ENCODE assay signal across 15 cellular contexts in the genomic region with DNA sequence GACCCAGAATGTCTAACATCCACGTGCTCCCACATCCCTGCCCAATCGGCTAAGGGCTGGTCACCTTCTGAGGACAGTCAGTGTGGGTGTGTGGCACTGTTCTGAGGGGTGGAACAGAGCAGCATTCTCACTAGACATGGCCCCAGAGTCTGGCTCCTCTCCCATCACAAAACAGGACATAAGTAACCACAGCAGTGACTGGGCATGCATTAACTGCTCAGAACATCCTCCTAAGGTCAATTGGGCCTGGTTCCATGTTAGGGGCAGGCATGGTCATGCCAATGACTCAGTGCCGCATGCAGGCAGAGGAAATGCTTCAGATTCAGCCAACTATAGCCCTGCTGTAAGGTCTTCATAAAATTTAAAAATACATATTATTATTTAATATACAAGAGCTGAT. TPM values are rescaled to one million over a fixed set of nuclear protein-coding genes. Genes with fewer than 3 reads are reported as not detected.
DNase-seq lines count a peak whose midpoint lies in the region; ATAC-seq, FAIRE-seq and TF ChIP-seq lines count a peak whose summit lies in the region.
"Had no signal": no experiment of that assay in that cellular context is flagged by ENCODE, and none has a peak within 500 bp of the region (broad histone marks: within the 10 kb centered on the region; RNA-seq: fewer than 3 reads in every experiment).

No MANE protein-coding gene starts in this region.

- H4K20me1 ChIP-seq in K562 (replicated peaks; ENCODE audit: control insufficient read depth, insufficient read depth, low read length): 0 out of 2 replicates have a peak, but pooled peaks cover 20% of the 10 kb centered on the region

- no peak for DNase-seq in activated naive CD8-positive, alpha-beta T cell treated with anti-CD3 and anti-CD28 coated beads, Interleukin-2, amount 10 ng/mL, durations not matched to agents 7 days and 5 days
- no peak for DNase-seq in activated naive CD8-positive, alpha-beta T cell treated with anti-CD3 and anti-CD28 coated beads, Interleukin-2, amount 50 U/mL, for 24 hours
- no peak for DNase-seq in K562 (ENCODE audit: extremely low read depth in 1 of 4, low spot score in 3 of 4)
- no peak for DNase-seq in right atrium auricular region (ENCODE audit: low spot score)
- peak; percentile 60 for DNase-seq in stromal cell of bone marrow (ENCODE audit: low read depth)
- no peak for DNase-seq in T-cell
- DNase-seq in NCI-H510A treated with DMSO at 0.1 percent for 48 hours (lab: John Stamatoyannopoulos, UW): no peak
- no peak for DNase-seq in posterior cingulate gyrus
- DNase-seq: activated CD4-positive, alpha-beta T cell treated with anti-CD3 and anti-CD28 coated beads for 48 hours; activated effector memory CD4-positive, alpha-beta T cell treated with anti-CD3 and anti-CD28 coated beads, Interleukin-2, amount 50 U/mL, for 16 hours; NCI-H510A had no signal

- H3K4me1 ChIP-seq in K562 (replicated peaks in 1 of 2; ENCODE audit: control insufficient read depth in 2 of 2, insufficient read depth in 2 of 2, low read length in 2 of 2) (peaks cover 19 to 46% of the 10 kb centered on the region in 2 experiments; a peak in 4 of 5 replicates), right atrium auricular region (peaks cover 8 to 90% of the 10 kb centered on the region in 2 donors)

- peaks cover 40% of the 10 kb centered on the region for H3K4me1 Mint-ChIP-seq in activated naive CD8-positive, alpha-beta T cell treated with anti-CD3 and anti-CD28 coated beads, Interleukin-2, amount 10 ng/mL, durations not matched to agents 7 days and 5 days
- peaks cover 22% of the 10 kb centered on the region for H3K4me1 Mint-ChIP-seq in activated naive CD8-positive, alpha-beta T cell treated with anti-CD3 and anti-CD28 coated beads, Interleukin-2, amount 50 U/mL, for 24 hours
- peaks cover 59 to 84% (median 75%) of the 10 kb centered on the region in 3 donors for H3K4me1 Mint-ChIP-seq in T-cell

- no peak overlapping the region for H2AFZ ChIP-seq in K562 (ENCODE audit: low read depth, low read length)

- no peaks in the 10 kb centered on the region for H3K9me3 ChIP-seq in K562 (replicated peaks; ENCODE audit: control insufficient read depth, insufficient read depth, low read depth, low read length)
- H3K9me3 ChIP-seq in right atrium auricular region: no peaks in the 10 kb centered on the region
- H3K9me3 ChIP-seq: A549, prostate gland, tibial nerve had no signal

- no peak for TF ChIP-seq CTCF in K562 (IDR thresholded peaks at IDR 0.05 in 2 of 3, conservative IDR thresholded peaks at IDR 0.05 in 1 of 3; ENCODE audit: insufficient read depth in 2 of 3, low read depth in 1 of 3, low read length in 3 of 3)
- no peak for TF ChIP-seq CTCF in right atrium auricular region (IDR thresholded peaks at IDR 0.05)

- peak overlapping the region; percentile 80; the same call in 1 of the 2 replicates for H3K4me2 ChIP-seq in K562 (ENCODE audit: insufficient read depth, low read length)

- H3K36me3 ChIP-seq in K562 (ENCODE audit: control insufficient read depth, insufficient read depth, low read length): peaks cover 90% of the 10 kb centered on the region
- peaks cover 38% of the 10 kb centered on the region for H3K36me3 ChIP-seq in right atrium auricular region

- no peak for FAIRE-seq in K562 (lab: Jason Lieb, UNC)
- FAIRE-seq: A549 had no signal

- H3K4me3 Mint-ChIP-seq in activated naive CD8-positive, alpha-beta T cell treated with anti-CD3 and anti-CD28 coated beads, Interleukin-2, amount 10 ng/mL, durations not matched to agents 7 days and 5 days: no peak overlapping the region
- no peak overlapping the region for H3K4me3 Mint-ChIP-seq in activated naive CD8-positive, alpha-beta T cell treated with anti-CD3 and anti-CD28 coated beads, Interleukin-2, amount 50 U/mL, for 24 hours
- H3K4me3 Mint-ChIP-seq in T-cell: no peak overlapping the region
- H3K4me3 Mint-ChIP-seq: memory B cell had no signal

- 91% methylated on average over 3 of the region's 3 CpGs for WGBS in K562 (ENCODE audit: insufficient coverage, low coverage, missing lambda C conversion rate)

- ATAC-seq in activated naive CD8-positive, alpha-beta T cell treated with anti-CD3 and anti-CD28 coated beads, Interleukin-2, amount 10 ng/mL, durations not matched to agents 7 days and 5 days (ENCODE audit: low read depth): no peak
- ATAC-seq in activated naive CD8-positive, alpha-beta T cell treated with anti-CD3 and anti-CD28 coated beads, Interleukin-2, amount 50 U/mL, for 24 hours: no peak
- ATAC-seq in K562 (no peak), T-cell (replicated peaks in 1 of 4) (no peak)

- CTCF ChIA-PET in K562 (lab: Yijun Ruan, JAX; ENCODE audit: low intra/inter-chr PET ratio) (no interaction called here), T-cell (lab: Charles Lee) (no interaction called here)

- TF ChIP-seq POLR2A in K562 (conservative IDR thresholded peaks at IDR 0.05): no peak

- in situ Hi-C loops in K562 (cut with MboI): no loop called here

- peaks cover 87% of the 10 kb centered on the region for H3K79me2 ChIP-seq in K562 (ENCODE audit: control insufficient read depth, insufficient read depth, low read length)

- H3K27ac ChIP-seq in K562 (ENCODE audit: extremely low read depth, low read depth, low read length) (no peak overlapping the region; the same call in 2 of the 3 replicates), right atrium auricular region (peak overlapping the region; percentile 44 to 75)
- H3K27ac ChIP-seq: prostate gland had no signal

- H3K4me3 ChIP-seq in K562 (no peak overlapping the region), right atrium auricular region (no peak overlapping the region)
- H3K4me3 ChIP-seq: A549, prostate gland, tibial nerve had no signal

- no peak for TF ChIP-seq RAD21 in K562 (CRISPR knock-in tag; conservative IDR thresholded peaks at IDR 0.05 in 1 of 2, IDR thresholded peaks at IDR 0.05 in 1 of 2)

- no peaks in the 10 kb centered on the region for H3K27me3 Mint-ChIP-seq in activated naive CD8-positive, alpha-beta T cell treated with anti-CD3 and anti-CD28 coated beads, Interleukin-2, amount 10 ng/mL, durations not matched to agents 7 days and 5 days
- H3K27me3 Mint-ChIP-seq in activated naive CD8-positive, alpha-beta T cell treated with anti-CD3 and anti-CD28 coated beads, Interleukin-2, amount 50 U/mL, for 24 hours: no peaks in the 10 kb centered on the region
- H3K27me3 Mint-ChIP-seq in T-cell: no peaks in the 10 kb centered on the region
- H3K27me3 Mint-ChIP-seq: memory B cell had no signal

- POLR2A ChIA-PET in activated naive CD8-positive, alpha-beta T cell treated with anti-CD3 and anti-CD28 coated beads, Interleukin-2, amount 10 ng/mL, durations not matched to agents 7 days and 5 days (lab: Charles Lee): no interaction called here
- POLR2A ChIA-PET in K562 (lab: Yijun Ruan, JAX): interaction anchor here (0.8 to 5.2 kb wide), 5 partner anchors 8 to 15 kb away, joined by 3 to 28 read pairs (median 9); no protein-coding TSS in a partner anchor
- POLR2A ChIA-PET in T-cell (lab: Charles Lee): no interaction called here

- intact Hi-C loops in K562 (cut with micrococcal nuclease): no loop called here
- intact Hi-C loops in posterior cingulate gyrus (cut with DNase I): no loop called here

- TF ChIP-seq EP300 in K562 (IDR thresholded peaks at IDR 0.05; ENCODE audit: low read length): no peak

- H3K27me3 ChIP-seq in K562 (ENCODE audit: control insufficient read depth in 2 of 2, insufficient read depth in 2 of 2, low read length in 2 of 2): no peaks in the 10 kb centered on the region
- H3K27me3 ChIP-seq in right atrium auricular region: no peaks in the 10 kb centered on the region
- H3K27me3 ChIP-seq: tibial nerve had no signal

- H3K9me3 Mint-ChIP-seq in activated naive CD8-positive, alpha-beta T cell treated with anti-CD3 and anti-CD28 coated beads, Interleukin-2, amount 10 ng/mL, durations not matched to agents 7 days and 5 days: no peaks in the 10 kb centered on the region
- H3K9me3 Mint-ChIP-seq in activated naive CD8-positive, alpha-beta T cell treated with anti-CD3 and anti-CD28 coated beads, Interleukin-2, amount 50 U/mL, for 24 hours: no peaks in the 10 kb centered on the region
- H3K9me3 Mint-ChIP-seq in T-cell: no peaks in the 10 kb centered on the region
- H3K9me3 Mint-ChIP-seq: memory B cell had no signal

- H3K27ac Mint-ChIP-seq in activated naive CD8-positive, alpha-beta T cell treated with anti-CD3 and anti-CD28 coated beads, Interleukin-2, amount 10 ng/mL, durations not matched to agents 7 days and 5 days: peak overlapping the region; percentile 82
- no peak overlapping the region for H3K27ac Mint-ChIP-seq in activated naive CD8-positive, alpha-beta T cell treated with anti-CD3 and anti-CD28 coated beads, Interleukin-2, amount 50 U/mL, for 24 hours
- H3K27ac Mint-ChIP-seq in T-cell: peak overlapping the region in 1 of 2 donors; percentile 74

- no TSS peak for BruUV-seq in K562 (replicated peaks; lab: Mats Ljungman, UMichigan)

- no peak overlapping the region for H3K9ac ChIP-seq in K562 (ENCODE audit: insufficient read depth in 1 of 2, low read depth in 2 of 2, low read length in 2 of 2)

- no peaks in the 10 kb centered on the region for H3K9me1 ChIP-seq in K562 (ENCODE audit: control insufficient read depth, insufficient read depth, low read length)

- H3K36me3 Mint-ChIP-seq in activated naive CD8-positive, alpha-beta T cell treated with anti-CD3 and anti-CD28 coated beads, Interleukin-2, amount 10 ng/mL, durations not matched to agents 7 days and 5 days: peaks cover 42% of the 10 kb centered on the region
- H3K36me3 Mint-ChIP-seq in activated naive CD8-positive, alpha-beta T cell treated with anti-CD3 and anti-CD28 coated beads, Interleukin-2, amount 50 U/mL, for 24 hours (ENCODE audit: low read depth): peaks cover 60% of the 10 kb centered on the region
- H3K36me3 Mint-ChIP-seq in T-cell: peaks cover 72% of the 10 kb centered on the region

RNA-seq across cellular contexts. Expression of a gene that starts 12.9 kb away (rescaled TPM):
- 100 to 1,000 TPM; 253 to 258 TPM for total RNA-seq in activated naive CD8-positive, alpha-beta T cell treated with anti-CD3 and anti-CD28 coated beads, Interleukin-2, amount 10 ng/mL, durations not matched to agents 7 days and 5 days
- 156 and 209 TPM in 2 replicates for total RNA-seq in K562 (2011; cell fraction: chromatin; rRNA removed; ENCODE audit: low replicate concordance)
- total RNA-seq in K562 (2011; cell fraction: nucleolus; rRNA removed): 99.9 and 110 TPM in 2 replicates
- total RNA-seq in K562 (2011; cell fraction: nucleoplasm; rRNA removed): 185 and 322 TPM in 2 replicates
- total RNA-seq in K562 (2014; rRNA removed): 289 and 378 TPM in 2 replicates
- 193 and 194 TPM in 2 replicates for total RNA-seq in K562 (2014; rRNA removed; fragmentation: Illumina TruSeq; extraction: Trizol)
- 232 and 234 TPM in 2 replicates for total RNA-seq in K562 (2015; rRNA removed; fragmentation: Illumina TruSeq; extraction: Trizol)
- 211 and 235 TPM in 2 replicates for total RNA-seq in K562 (2021)
- 134 and 150 TPM in 2 replicates for polyA plus RNA-seq in K562 (2011; rRNA removed)
- polyA plus RNA-seq in K562 (2011; cell fraction: cytosol; rRNA removed): 96.8 and 139 TPM in 2 replicates
- polyA plus RNA-seq in K562 (2011; cell fraction: nucleus; rRNA removed): 246 and 303 TPM in 2 replicates
- 208 and 210 TPM in 2 replicates for polyA plus RNA-seq in K562 (2012)
- 244 and 259 TPM in 2 replicates for polyA plus RNA-seq in K562 (2014; fragmentation: Illumina TruSeq; extraction: Trizol)
- polyA plus RNA-seq in K562 (2014; fragmentation: Nextera tagmentation; extraction: Ambion mirVana): 10 to 100 TPM; 44.9 to 52.0 TPM
- polyA plus RNA-seq in K562 (2014; rRNA removed): 184 and 205 TPM in 2 replicates
- polyA minus RNA-seq in K562 (2011; rRNA and poly(A)+ RNA removed): 117 and 121 TPM in 2 replicates
- polyA minus RNA-seq in K562 (2011; cell fraction: cytosol; rRNA and poly(A)+ RNA removed): 72.7 and 77.6 TPM in 2 replicates
- polyA minus RNA-seq in K562 (2011; cell fraction: nucleus; rRNA and poly(A)+ RNA removed): 133 and 180 TPM in 2 replicates
- total RNA-seq in right atrium auricular region: 100 to 1,000 TPM; 149 to 179 TPM
- 100 to 1,000 TPM; 111 to 136 (median 133) TPM for total RNA-seq in T-cell
